In genomic region chr17:28796062-28796461, GRCh38 we compare ENCODE assay signal across 25 cellular contexts. TPM values are rescaled to one million over a fixed set of nuclear protein-coding genes. Genes with fewer than 3 reads are reported as not detected.
DNase-seq lines count a peak whose midpoint lies in the region; ATAC-seq, FAIRE-seq and TF ChIP-seq lines count a peak whose summit lies in the region.
"Had no signal": no experiment of that assay in that cellular context is flagged by ENCODE, and none has a peak within 500 bp of the region (broad histone marks: within the 10 kb centered on the region; RNA-seq: fewer than 3 reads in every experiment).

No MANE protein-coding gene starts in this region.

- no peak for ATAC-seq in GM21786 (IDR thresholded peaks at IDR 0.05; ENCODE audit: unreplicated experiment)
- ATAC-seq: activated T-cell treated with anti-CD3 and anti-CD28 coated beads, Interleukin-2, amount 50 U/mL, for 4 hours; left ventricle myocardium superior; sciatic nerve; stimulated activated effector memory CD8-positive, alpha-beta T cell treated with anti-CD3 and anti-CD28 coated beads, Interleukin-12 subunit alpha, Interleukin-12 subunit beta, amount 100 ng/mL, for 72 hours had no signal

- DNase-seq in Ammon's horn (ENCODE audit: low spot score) = peak; percentile 22
- DNase-seq in HTR-8/SVneo (ENCODE audit: insufficient read length, low spot score) = no peak
- DNase-seq in NCI-H748 (lab: John Stamatoyannopoulos, UW; ENCODE audit: unreplicated experiment) = peak; percentile 88
- DNase-seq in endodermal cell = peak; percentile 1
- no peak for DNase-seq in activated CD8-positive, alpha-beta memory T cell treated with anti-CD3 and anti-CD28 coated beads, Interleukin-2, amount 50 U/mL, for 4 hours
- no peak for DNase-seq in PC-9
- DNase-seq: activated CD4-positive, alpha-beta T cell treated with anti-CD3 and anti-CD28 coated beads, Interleukin-2, amount 10 ng/mL, durations not matched to agents 24 days and 14 days; activated naive CD4-positive, alpha-beta T cell; activated T-cell treated with anti-CD3 and anti-CD28 coated beads, Interleukin-2, amount 50 U/mL, for 4 hours; GOT3; hypothalamus; left ventricle myocardium superior; NCI-H1694 treated with DMSO at 0.1 percent for 48 hours; NCI-H526 treated with DMSO at 0.1 percent for 48 hours; SHP77; stimulated activated CD4-positive, alpha-beta T cell treated with anti-CD3 and anti-CD28 coated beads, Interleukin-4, amount 100 ng/mL, for 24 hours; upper lobe of left lung; WERI-Rb-1 had no signal

- POLR2A ChIA-PET in PC-9 (lab: Charles Lee; ENCODE audit: unreplicated experiment) = no interaction called here

- WGBS in endodermal cell (ENCODE audit: insufficient coverage in 1 of 2, insufficient read length in 1 of 2), 2 experiments = 100% methylated on average over 1 to 2 of the region's 2 CpGs

- H3K27me3 ChIP-seq in endodermal cell (ENCODE audit: control insufficient read depth, insufficient read depth, low read length, poor library complexity, severe bottlenecking) (no peaks in the 10 kb centered on the region), PC-9 (ENCODE audit: insufficient read depth, low read depth) (no peaks in the 10 kb centered on the region)
- H3K27me3 ChIP-seq: upper lobe of left lung had no signal

- no TSS peak for BruUV-seq in PC-9 (replicated peaks; lab: Mats Ljungman, UMichigan)

- peaks cover 43% of the 10 kb centered on the region for H3K36me3 Mint-ChIP-seq in endodermal cell (ENCODE audit: low read depth)

- H3K27me3 Mint-ChIP-seq in endodermal cell (ENCODE audit: insufficient read depth) = no peaks in the 10 kb centered on the region
- H3K27me3 Mint-ChIP-seq: activated CD4-positive, alpha-beta T cell treated with anti-CD3 and anti-CD28 coated beads, Interleukin-2, amount 10 ng/mL, durations not matched to agents 24 days and 14 days; progenitor cell of endocrine pancreas had no signal

- H4K20me1 ChIP-seq in PC-9 (ENCODE audit: insufficient read depth) = peaks cover 19% of the 10 kb centered on the region

- intact Hi-C loops in PC-9 (cut with micrococcal nuclease; ENCODE audit: unreplicated experiment) = no loop called here

- CTCF ChIA-PET in PC-9 (lab: Charles Lee) = no interaction called here

- H3K4me3 ChIP-seq in endodermal cell (ENCODE audit: low read length) = no peak overlapping the region
- no peak overlapping the region for H3K4me3 ChIP-seq in PC-9
- H3K4me3 ChIP-seq: upper lobe of left lung had no signal

- FAIRE-seq in HTR-8/SVneo (lab: Jason Lieb, UNC) = peak; percentile 4
- FAIRE-seq: GM12891 had no signal

- H3K27ac ChIP-seq in endodermal cell (ENCODE audit: low read depth, low read length) (no peak overlapping the region), PC-9 (no peak overlapping the region)
- H3K27ac ChIP-seq: C4-2B, upper lobe of left lung, WERI-Rb-1 had no signal

- H3K4me1 ChIP-seq in endodermal cell (ENCODE audit: control insufficient read depth, insufficient read depth, low read length) (no peaks in the 10 kb centered on the region), PC-9 (replicated peaks; ENCODE audit: insufficient read depth) (no peaks in the 10 kb centered on the region)

- H3K9me3 Mint-ChIP-seq in endodermal cell = no peaks in the 10 kb centered on the region
- H3K9me3 Mint-ChIP-seq: activated CD4-positive, alpha-beta T cell treated with anti-CD3 and anti-CD28 coated beads, Interleukin-2, amount 10 ng/mL, durations not matched to agents 24 days and 14 days; activated T-cell treated with anti-CD3 and anti-CD28 coated beads, Interleukin-2, amount 50 U/mL, for 4 hours; stimulated activated effector memory CD8-positive, alpha-beta T cell treated with anti-CD3 and anti-CD28 coated beads, Interleukin-12 subunit alpha, Interleukin-12 subunit beta, amount 100 ng/mL, for 72 hours; T-helper 2 cell treated with Interferon-gamma antibody and Interleukin-4, amounts not matched to agents 5 μg/mL and 100 μg/mL, for 36 hours had no signal

- H3K9me2 ChIP-seq in PC-9 (ENCODE audit: insufficient read depth) = no peaks in the 10 kb centered on the region

- H3K27ac Mint-ChIP-seq in endodermal cell = peak overlapping the region; percentile 30
- H3K27ac Mint-ChIP-seq: activated CD4-positive, alpha-beta T cell treated with anti-CD3 and anti-CD28 coated beads, Interleukin-2, amount 10 ng/mL, durations not matched to agents 24 days and 14 days; progenitor cell of endocrine pancreas; stimulated activated effector memory CD8-positive, alpha-beta T cell treated with anti-CD3 and anti-CD28 coated beads, Interleukin-12 subunit alpha, Interleukin-12 subunit beta, amount 100 ng/mL, for 72 hours; T-helper 2 cell treated with Interferon-gamma antibody and Interleukin-4, amounts not matched to agents 5 μg/mL and 100 μg/mL, for 36 hours had no signal

- no peaks in the 10 kb centered on the region for H3K9me3 ChIP-seq in endodermal cell (ENCODE audit: control insufficient read depth, low read length)
- no peaks in the 10 kb centered on the region for H3K9me3 ChIP-seq in PC-9 (ENCODE audit: insufficient read depth, low read depth)
- H3K9me3 ChIP-seq: upper lobe of left lung had no signal

- H2AFZ ChIP-seq in PC-9 = no peak overlapping the region

- no peak overlapping the region for H3K4me3 Mint-ChIP-seq in endodermal cell
- H3K4me3 Mint-ChIP-seq: activated CD4-positive, alpha-beta T cell treated with anti-CD3 and anti-CD28 coated beads, Interleukin-2, amount 10 ng/mL, durations not matched to agents 24 days and 14 days; activated T-cell treated with anti-CD3 and anti-CD28 coated beads, Interleukin-2, amount 50 U/mL, for 4 hours; stimulated activated effector memory CD8-positive, alpha-beta T cell treated with anti-CD3 and anti-CD28 coated beads, Interleukin-12 subunit alpha, Interleukin-12 subunit beta, amount 100 ng/mL, for 72 hours; T-helper 2 cell treated with Interferon-gamma antibody and Interleukin-4, amounts not matched to agents 5 μg/mL and 100 μg/mL, for 36 hours had no signal

- no peak for TF ChIP-seq CTCF in endodermal cell (conservative IDR thresholded peaks at IDR 0.05)
- no peak for TF ChIP-seq CTCF in PC-9 (conservative IDR thresholded peaks at IDR 0.05)

- H3K9ac ChIP-seq in endodermal cell (ENCODE audit: extremely low read depth, low read length, poor library complexity, severe bottlenecking) = no peak overlapping the region

- peaks cover 19% of the 10 kb centered on the region for H3K36me3 ChIP-seq in endodermal cell (ENCODE audit: control insufficient read depth, insufficient read depth, low read length)
- no peaks in the 10 kb centered on the region for H3K36me3 ChIP-seq in PC-9 (ENCODE audit: low read depth)
- H3K36me3 ChIP-seq: upper lobe of left lung, WERI-Rb-1 had no signal

- H3K4me1 Mint-ChIP-seq in endodermal cell = no peaks in the 10 kb centered on the region

- H3K79me2 ChIP-seq in PC-9 (ENCODE audit: low read depth) = peaks cover 32% of the 10 kb centered on the region

- no peak overlapping the region for H3K4me2 ChIP-seq in PC-9

- H3F3A ChIP-seq in PC-9 (ENCODE audit: insufficient read depth, low read depth) = peaks cover 27% of the 10 kb centered on the region; the same call in 1 of the 2 replicates

RNA-seq across cellular contexts. Expression of gene FAM222B, which starts 46.5 kb away (rescaled TPM):
- total RNA-seq in endodermal cell (10 to 100 TPM; 59.2 to 75.7 TPM), PC-9 (2021) (14.2 and 26.4 TPM in 2 replicates)
- polyA plus RNA-seq in endodermal cell (2013, experiment 1 of 2) = 43.2 TPM
- polyA plus RNA-seq in endodermal cell (2013, experiment 2 of 2) = 39.4 TPM

RNA-seq across cellular contexts. Expression of gene TRAF4, which starts 52.3 kb away (rescaled TPM):
- total RNA-seq in endodermal cell (100 to 1,000 TPM; 168 to 169 TPM), PC-9 (2021) (159 and 169 TPM in 2 replicates)
- 118 TPM for polyA plus RNA-seq in endodermal cell (2013, experiment 1 of 2)
- polyA plus RNA-seq in endodermal cell (2013, experiment 2 of 2) = 106 TPM

RNA-seq across cellular contexts. Expression of gene ERAL1, which starts 58.8 kb away (rescaled TPM):
- total RNA-seq in endodermal cell = 10 to 100 TPM; 54.2 to 60.9 TPM
- 61.4 TPM for polyA plus RNA-seq in endodermal cell (2013, experiment 1 of 2)
- 58.7 TPM for polyA plus RNA-seq in endodermal cell (2013, experiment 2 of 2)
- total RNA-seq in PC-9 (2021) = 47.1 and 56.6 TPM in 2 replicates

Comparison
In these comparisons a context has a peak if more than half of its experiments do, and no peak if none do; other contexts are left out.
1. DNase-seq: peak in Ammon's horn (single experiment), NCI-H748 (single experiment) and endodermal cell (single experiment); none in HTR-8/SVneo (single experiment), activated CD8-positive, alpha-beta memory T cell treated with anti-CD3 and anti-CD28 coated beads, Interleukin-2, amount 50 U/mL, for 4 hours (single experiment) and PC-9 (0 of 2).